In the genomic region with DNA sequence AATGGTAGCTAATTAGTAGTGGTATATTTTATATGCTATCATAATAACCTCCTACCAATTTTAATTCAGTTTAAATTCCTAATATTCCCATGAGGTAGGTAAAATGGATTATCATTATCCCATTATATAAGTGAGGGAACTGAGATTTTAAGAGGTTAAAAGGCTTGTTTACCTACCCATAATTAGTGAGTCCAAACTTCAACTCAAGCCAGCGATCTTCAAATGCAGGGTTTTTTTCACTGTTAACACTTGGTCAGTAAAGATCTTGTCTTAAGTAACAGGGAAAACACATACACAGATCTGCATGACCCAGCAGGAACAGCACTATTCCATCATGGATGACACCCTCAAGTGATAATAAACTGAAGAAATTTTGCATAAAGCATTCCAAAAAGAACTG, we compare ENCODE assay signal across 1 cellular context.
TF ChIP-seq lines count a peak whose summit lies in the region.

No MANE protein-coding gene starts in this region.

TF ChIP-seq in HepG2, 621 proteins besides CTCF, POLR2A, EP300 and RAD21 (continued from another document):
- no peak for TF ChIP-seq FOXO4 (CRISPR knock-in tag; conservative IDR thresholded peaks at IDR 0.05)
- TF ChIP-seq HNF4A (CRISPR knock-in tag; IDR thresholded peaks at IDR 0.05) = peak; percentile 79
- TF ChIP-seq TCF7 (IDR thresholded peaks at IDR 0.05; ENCODE audit: low read depth) = 0 out of 2 replicates have a peak, but pooled peaks have one; percentile 19
- no peak for TF ChIP-seq MAFG (CRISPR knock-in tag; IDR thresholded peaks at IDR 0.05)
- peak; percentile 30; the same call in 1 of the 2 replicates for TF ChIP-seq NFIC (IDR thresholded peaks at IDR 0.05; ENCODE audit: low read length)
- TF ChIP-seq, protein P1, sequence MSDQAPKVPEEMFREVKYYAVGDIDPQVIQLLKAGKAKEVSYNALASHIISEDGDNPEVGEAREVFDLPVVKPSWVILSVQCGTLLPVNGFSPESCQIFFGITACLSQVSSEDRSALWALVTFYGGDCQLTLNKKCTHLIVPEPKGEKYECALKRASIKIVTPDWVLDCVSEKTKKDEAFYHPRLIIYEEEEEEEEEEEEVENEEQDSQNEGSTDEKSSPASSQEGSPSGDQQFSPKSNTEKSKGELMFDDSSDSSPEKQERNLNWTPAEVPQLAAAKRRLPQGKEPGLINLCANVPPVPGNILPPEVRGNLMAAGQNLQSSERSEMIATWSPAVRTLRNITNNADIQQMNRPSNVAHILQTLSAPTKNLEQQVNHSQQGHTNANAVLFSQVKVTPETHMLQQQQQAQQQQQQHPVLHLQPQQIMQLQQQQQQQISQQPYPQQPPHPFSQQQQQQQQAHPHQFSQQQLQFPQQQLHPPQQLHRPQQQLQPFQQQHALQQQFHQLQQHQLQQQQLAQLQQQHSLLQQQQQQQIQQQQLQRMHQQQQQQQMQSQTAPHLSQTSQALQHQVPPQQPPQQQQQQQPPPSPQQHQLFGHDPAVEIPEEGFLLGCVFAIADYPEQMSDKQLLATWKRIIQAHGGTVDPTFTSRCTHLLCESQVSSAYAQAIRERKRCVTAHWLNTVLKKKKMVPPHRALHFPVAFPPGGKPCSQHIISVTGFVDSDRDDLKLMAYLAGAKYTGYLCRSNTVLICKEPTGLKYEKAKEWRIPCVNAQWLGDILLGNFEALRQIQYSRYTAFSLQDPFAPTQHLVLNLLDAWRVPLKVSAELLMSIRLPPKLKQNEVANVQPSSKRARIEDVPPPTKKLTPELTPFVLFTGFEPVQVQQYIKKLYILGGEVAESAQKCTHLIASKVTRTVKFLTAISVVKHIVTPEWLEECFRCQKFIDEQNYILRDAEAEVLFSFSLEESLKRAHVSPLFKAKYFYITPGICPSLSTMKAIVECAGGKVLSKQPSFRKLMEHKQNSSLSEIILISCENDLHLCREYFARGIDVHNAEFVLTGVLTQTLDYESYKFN (CRISPR knock-in tag; conservative IDR thresholded peaks at IDR 0.05) = peak; percentile 71
- TF ChIP-seq FOXA1 (IDR thresholded peaks at IDR 0.05) = no peak
- peak; percentile 59 for TF ChIP-seq FOXA1 (CRISPR knock-in tag; IDR thresholded peaks at IDR 0.05)
- TF ChIP-seq, protein P2, sequence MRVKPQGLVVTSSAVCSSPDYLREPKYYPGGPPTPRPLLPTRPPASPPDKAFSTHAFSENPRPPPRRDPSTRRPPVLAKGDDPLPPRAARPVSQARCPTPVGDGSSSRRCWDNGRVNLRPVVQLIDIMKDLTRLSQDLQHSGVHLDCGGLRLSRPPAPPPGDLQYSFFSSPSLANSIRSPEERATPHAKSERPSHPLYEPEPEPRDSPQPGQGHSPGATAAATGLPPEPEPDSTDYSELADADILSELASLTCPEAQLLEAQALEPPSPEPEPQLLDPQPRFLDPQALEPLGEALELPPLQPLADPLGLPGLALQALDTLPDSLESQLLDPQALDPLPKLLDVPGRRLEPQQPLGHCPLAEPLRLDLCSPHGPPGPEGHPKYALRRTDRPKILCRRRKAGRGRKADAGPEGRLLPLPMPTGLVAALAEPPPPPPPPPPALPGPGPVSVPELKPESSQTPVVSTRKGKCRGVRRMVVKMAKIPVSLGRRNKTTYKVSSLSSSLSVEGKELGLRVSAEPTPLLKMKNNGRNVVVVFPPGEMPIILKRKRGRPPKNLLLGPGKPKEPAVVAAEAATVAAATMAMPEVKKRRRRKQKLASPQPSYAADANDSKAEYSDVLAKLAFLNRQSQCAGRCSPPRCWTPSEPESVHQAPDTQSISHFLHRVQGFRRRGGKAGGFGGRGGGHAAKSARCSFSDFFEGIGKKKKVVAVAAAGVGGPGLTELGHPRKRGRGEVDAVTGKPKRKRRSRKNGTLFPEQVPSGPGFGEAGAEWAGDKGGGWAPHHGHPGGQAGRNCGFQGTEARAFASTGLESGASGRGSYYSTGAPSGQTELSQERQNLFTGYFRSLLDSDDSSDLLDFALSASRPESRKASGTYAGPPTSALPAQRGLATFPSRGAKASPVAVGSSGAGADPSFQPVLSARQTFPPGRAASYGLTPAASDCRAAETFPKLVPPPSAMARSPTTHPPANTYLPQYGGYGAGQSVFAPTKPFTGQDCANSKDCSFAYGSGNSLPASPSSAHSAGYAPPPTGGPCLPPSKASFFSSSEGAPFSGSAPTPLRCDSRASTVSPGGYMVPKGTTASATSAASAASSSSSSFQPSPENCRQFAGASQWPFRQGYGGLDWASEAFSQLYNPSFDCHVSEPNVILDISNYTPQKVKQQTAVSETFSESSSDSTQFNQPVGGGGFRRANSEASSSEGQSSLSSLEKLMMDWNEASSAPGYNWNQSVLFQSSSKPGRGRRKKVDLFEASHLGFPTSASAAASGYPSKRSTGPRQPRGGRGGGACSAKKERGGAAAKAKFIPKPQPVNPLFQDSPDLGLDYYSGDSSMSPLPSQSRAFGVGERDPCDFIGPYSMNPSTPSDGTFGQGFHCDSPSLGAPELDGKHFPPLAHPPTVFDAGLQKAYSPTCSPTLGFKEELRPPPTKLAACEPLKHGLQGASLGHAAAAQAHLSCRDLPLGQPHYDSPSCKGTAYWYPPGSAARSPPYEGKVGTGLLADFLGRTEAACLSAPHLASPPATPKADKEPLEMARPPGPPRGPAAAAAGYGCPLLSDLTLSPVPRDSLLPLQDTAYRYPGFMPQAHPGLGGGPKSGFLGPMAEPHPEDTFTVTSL (CRISPR knock-in tag; IDR thresholded peaks at IDR 0.05; ENCODE audit: borderline replicate concordance) = peak; percentile 57; the same call in 1 of the 2 replicates
TF ChIP-seq in HepG2: peak in this region for 31.
